ENCODE assay signal across 15 cellular contexts in the genomic region with DNA sequence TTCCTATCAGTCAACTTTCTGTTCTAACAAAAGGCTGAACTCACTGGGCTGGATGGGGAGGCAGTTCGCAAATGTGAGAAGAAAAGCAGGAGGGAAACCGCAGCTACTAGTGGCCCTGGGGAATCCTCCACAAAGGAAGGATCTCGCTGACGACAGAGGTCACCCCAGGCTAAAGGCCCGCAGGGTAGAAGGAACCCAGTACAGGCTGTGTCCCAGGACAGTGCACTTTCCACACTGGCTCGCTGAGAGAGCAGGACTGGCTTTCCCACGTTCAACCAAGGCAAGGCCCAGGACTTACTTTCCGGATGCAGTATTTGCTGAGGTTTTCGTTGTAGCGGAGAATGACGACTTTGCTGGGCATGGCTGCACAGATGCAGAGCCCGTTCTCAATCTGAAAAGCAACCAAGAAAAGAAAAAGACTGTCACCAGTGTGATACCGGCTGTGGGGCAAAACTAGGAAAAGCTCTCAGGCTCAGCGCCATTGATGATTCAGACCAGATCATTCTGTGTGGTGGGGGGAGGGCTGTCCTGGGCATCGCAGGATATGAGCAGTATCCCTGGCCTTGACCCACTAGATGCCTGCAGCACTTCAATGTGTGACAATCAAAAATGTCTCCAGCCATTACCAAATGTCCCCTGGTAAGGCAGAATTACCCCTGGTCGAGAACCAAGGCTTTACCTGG. TPM values are rescaled to one million over a fixed set of nuclear protein-coding genes. Genes with fewer than 3 reads are reported as not detected.
DNase-seq lines count a peak whose midpoint lies in the region; FAIRE-seq and TF ChIP-seq lines count a peak whose summit lies in the region.
"Had no signal": no experiment of that assay in that cellular context is flagged by ENCODE, and none has a peak within 500 bp of the region (broad histone marks: within the 10 kb centered on the region; RNA-seq: fewer than 3 reads in every experiment).

No MANE protein-coding gene starts in this region.

- FAIRE-seq in frontal cortex (lab: Jason Lieb, UNC), result no peak
- FAIRE-seq: H1 had no signal

- peak overlapping the region in 57 of 59 donors; percentile 1 to 88 (median 65) for H3K27ac ChIP-seq in dorsolateral prefrontal cortex
- H3K27ac ChIP-seq: ascending aorta, neural progenitor cell, upper lobe of right lung had no signal

- DNase-seq in AG08396 (ENCODE audit: low spot score) (peak; percentile 19), LHCN-M2 (ENCODE audit: low read depth) (peak; percentile 69), dorsolateral prefrontal cortex (peak in 3 of 10 donors; percentile 45 to 61 (median 56)), lung microvascular endothelial cell (ENCODE audit: low read depth in 2 of 2) (peak; percentile 64 to 78), GM19238 (ENCODE audit: insufficient read length, low spot score) (no peak), NAMALWA (ENCODE audit: low spot score) (no peak), NCI-H446 (lab: John Stamatoyannopoulos, UW) (no peak), frontal cortex (ENCODE audit: low spot score in 2 of 2) (no peak)
- DNase-seq: DMS153; effector memory CD8-positive, alpha-beta T cell; stimulated activated CD8-positive, alpha-beta memory T cell treated with anti-CD3 and anti-CD28 coated beads, Interleukin-4, amount 100 ng/mL, for 48 hours; upper lobe of right lung had no signal

- TF ChIP-seq CTCF in dorsolateral prefrontal cortex (IDR thresholded peaks at IDR 0.05 in 54 of 56, conservative IDR thresholded peaks at IDR 0.05 in 2 of 56; ENCODE audit: low read depth in 1 of 56, partially characterized antibody in 56 of 56), result peak in 23 of 56 donors; percentile 14 to 51 (median 29)

- H3K4me3 ChIP-seq in dorsolateral prefrontal cortex, result no peak overlapping the region
- H3K4me3 ChIP-seq: ascending aorta, neural progenitor cell, upper lobe of right lung had no signal

- intact Hi-C loops in dorsolateral prefrontal cortex (cut with DNase I), result loop anchor here in 1 of 2 donors (10.0 kb wide), 1 partner anchor 81 kb away; no protein-coding TSS in a partner anchor

- no peaks in the 10 kb centered on the region for H3K27me3 ChIP-seq in dorsolateral prefrontal cortex
- H3K27me3 ChIP-seq: ascending aorta, neural progenitor cell, upper lobe of right lung had no signal

RNA-seq across cellular contexts. Expression of a gene that starts 36.3 kb away (rescaled TPM):
- 15.6 and 19.1 TPM in 2 replicates for total RNA-seq in LHCN-M2 (2014; rRNA removed)
- polyA plus RNA-seq in LHCN-M2 (2012), result 13.2 TPM
- total RNA-seq in dorsolateral prefrontal cortex, result 10 to 100 TPM; 17.0 to 44.5 (median 30.2) TPM
- total RNA-seq in lung microvascular endothelial cell, result 16.3 and 20.6 TPM in 2 replicates
- 15.9 TPM for total RNA-seq in frontal cortex

Comparison
In these comparisons a context has a peak if more than half of its experiments do, and no peak if none do; other contexts are left out.
1. DNase-seq: peak in AG08396 (single experiment), LHCN-M2 (single experiment) and lung microvascular endothelial cell (2 of 2); none in GM19238 (single experiment), NAMALWA (single experiment), NCI-H446 (0 of 2) and frontal cortex (0 of 2).